Comparison of ENCODE assay signal across 1 cellular context in the genomic region with DNA sequence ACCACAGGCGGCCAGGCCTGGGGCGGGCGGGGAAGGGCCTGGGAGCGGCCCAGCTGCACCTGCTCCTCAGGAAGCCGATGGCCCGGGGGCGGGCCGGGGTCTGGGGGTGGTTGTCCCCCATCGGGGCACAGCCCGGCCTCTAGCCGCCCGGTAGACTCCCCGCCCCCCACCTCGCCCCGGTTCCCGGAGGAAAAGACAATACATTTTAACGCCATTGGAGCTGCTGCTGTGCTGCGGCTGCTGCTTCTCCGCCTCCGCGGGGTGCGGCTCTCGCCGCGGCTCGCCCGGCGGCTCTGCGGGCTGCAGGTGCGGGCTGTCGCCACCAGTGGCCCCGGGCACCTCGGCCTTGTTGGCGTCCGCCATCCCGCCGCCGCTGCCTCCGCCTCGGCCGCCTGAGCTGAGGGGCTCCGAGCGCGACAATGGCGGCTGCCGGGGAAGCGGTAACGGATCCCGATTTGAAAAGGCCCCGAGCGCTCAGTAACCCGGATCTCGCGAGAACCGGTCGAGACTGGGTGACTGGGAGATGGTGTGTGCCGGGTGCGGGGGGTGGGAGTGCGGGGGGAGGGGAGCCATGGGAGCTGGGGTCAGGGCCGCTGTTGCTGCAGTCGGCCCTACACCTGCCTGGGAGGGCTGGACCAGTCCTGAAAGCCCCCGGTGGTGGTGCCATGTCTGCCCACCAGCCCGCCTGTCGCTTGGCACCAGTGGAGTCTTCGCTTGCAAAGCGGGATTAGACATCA.
TF ChIP-seq lines count a peak whose summit lies in the region.

A gene with protein sequence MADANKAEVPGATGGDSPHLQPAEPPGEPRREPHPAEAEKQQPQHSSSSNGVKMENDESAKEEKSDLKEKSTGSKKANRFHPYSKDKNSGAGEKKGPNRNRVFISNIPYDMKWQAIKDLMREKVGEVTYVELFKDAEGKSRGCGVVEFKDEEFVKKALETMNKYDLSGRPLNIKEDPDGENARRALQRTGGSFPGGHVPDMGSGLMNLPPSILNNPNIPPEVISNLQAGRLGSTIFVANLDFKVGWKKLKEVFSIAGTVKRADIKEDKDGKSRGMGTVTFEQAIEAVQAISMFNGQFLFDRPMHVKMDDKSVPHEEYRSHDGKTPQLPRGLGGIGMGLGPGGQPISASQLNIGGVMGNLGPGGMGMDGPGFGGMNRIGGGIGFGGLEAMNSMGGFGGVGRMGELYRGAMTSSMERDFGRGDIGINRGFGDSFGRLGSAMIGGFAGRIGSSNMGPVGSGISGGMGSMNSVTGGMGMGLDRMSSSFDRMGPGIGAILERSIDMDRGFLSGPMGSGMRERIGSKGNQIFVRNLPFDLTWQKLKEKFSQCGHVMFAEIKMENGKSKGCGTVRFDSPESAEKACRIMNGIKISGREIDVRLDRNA (minus strand): TSS at position 421 of the 737 bp plus-strand sequence. CDS start 58 bp downstream, at position 363.

TF ChIP-seq in HEK293, 187 proteins besides CTCF, POLR2A, EP300 and RAD21 (continued from another document and continues in another):
- TF ChIP-seq, protein P1, sequence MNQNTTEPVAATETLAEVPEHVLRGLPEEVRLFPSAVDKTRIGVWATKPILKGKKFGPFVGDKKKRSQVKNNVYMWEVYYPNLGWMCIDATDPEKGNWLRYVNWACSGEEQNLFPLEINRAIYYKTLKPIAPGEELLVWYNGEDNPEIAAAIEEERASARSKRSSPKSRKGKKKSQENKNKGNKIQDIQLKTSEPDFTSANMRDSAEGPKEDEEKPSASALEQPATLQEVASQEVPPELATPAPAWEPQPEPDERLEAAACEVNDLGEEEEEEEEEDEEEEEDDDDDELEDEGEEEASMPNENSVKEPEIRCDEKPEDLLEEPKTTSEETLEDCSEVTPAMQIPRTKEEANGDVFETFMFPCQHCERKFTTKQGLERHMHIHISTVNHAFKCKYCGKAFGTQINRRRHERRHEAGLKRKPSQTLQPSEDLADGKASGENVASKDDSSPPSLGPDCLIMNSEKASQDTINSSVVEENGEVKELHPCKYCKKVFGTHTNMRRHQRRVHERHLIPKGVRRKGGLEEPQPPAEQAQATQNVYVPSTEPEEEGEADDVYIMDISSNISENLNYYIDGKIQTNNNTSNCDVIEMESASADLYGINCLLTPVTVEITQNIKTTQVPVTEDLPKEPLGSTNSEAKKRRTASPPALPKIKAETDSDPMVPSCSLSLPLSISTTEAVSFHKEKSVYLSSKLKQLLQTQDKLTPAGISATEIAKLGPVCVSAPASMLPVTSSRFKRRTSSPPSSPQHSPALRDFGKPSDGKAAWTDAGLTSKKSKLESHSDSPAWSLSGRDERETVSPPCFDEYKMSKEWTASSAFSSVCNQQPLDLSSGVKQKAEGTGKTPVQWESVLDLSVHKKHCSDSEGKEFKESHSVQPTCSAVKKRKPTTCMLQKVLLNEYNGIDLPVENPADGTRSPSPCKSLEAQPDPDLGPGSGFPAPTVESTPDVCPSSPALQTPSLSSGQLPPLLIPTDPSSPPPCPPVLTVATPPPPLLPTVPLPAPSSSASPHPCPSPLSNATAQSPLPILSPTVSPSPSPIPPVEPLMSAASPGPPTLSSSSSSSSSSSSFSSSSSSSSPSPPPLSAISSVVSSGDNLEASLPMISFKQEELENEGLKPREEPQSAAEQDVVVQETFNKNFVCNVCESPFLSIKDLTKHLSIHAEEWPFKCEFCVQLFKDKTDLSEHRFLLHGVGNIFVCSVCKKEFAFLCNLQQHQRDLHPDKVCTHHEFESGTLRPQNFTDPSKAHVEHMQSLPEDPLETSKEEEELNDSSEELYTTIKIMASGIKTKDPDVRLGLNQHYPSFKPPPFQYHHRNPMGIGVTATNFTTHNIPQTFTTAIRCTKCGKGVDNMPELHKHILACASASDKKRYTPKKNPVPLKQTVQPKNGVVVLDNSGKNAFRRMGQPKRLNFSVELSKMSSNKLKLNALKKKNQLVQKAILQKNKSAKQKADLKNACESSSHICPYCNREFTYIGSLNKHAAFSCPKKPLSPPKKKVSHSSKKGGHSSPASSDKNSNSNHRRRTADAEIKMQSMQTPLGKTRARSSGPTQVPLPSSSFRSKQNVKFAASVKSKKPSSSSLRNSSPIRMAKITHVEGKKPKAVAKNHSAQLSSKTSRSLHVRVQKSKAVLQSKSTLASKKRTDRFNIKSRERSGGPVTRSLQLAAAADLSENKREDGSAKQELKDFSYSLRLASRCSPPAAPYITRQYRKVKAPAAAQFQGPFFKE (tag by site-specific recombination; IDR thresholded peaks at IDR 0.05; ENCODE audit: borderline replicate concordance), result no peak
- TF ChIP-seq ZNF624 (tag by site-specific recombination; IDR thresholded peaks at IDR 0.05) (no peak), KLF17 (tag by site-specific recombination; IDR thresholded peaks at IDR 0.05) (no peak), ZNF16 (tag by site-specific recombination; IDR thresholded peaks at IDR 0.05; ENCODE audit: low read depth) (no peak), PRDM10 (tag by site-specific recombination; IDR thresholded peaks at IDR 0.05) (peak; percentile 62), BCL6B (tag by site-specific recombination; IDR thresholded peaks at IDR 0.05) (no peak), IKZF3 (tag by site-specific recombination; IDR thresholded peaks at IDR 0.05) (no peak), ZNF677 (tag by site-specific recombination; IDR thresholded peaks at IDR 0.05) (no peak), ZNF280C (tag by site-specific recombination; IDR thresholded peaks at IDR 0.05) (no peak), FEZF1 (tag by site-specific recombination; IDR thresholded peaks at IDR 0.05) (no peak), ZNF416 (tag by site-specific recombination; IDR thresholded peaks at IDR 0.05) (no peak), ZNF473 (tag by site-specific recombination; IDR thresholded peaks at IDR 0.05) (no peak), ZBTB8A (tag by site-specific recombination; IDR thresholded peaks at IDR 0.05) (no peak), ZNF121 (tag by site-specific recombination; IDR thresholded peaks at IDR 0.05) (no peak), YY1 (tag by site-specific recombination; IDR thresholded peaks at IDR 0.05) (peak; percentile 80; the same call in 1 of the 2 replicates), ZNF114 (tag by site-specific recombination; IDR thresholded peaks at IDR 0.05) (no peak), ZNF530 (tag by site-specific recombination; IDR thresholded peaks at IDR 0.05; ENCODE audit: low read depth) (no peak), ZBTB7A (tag by site-specific recombination; IDR thresholded peaks at IDR 0.05; ENCODE audit: low read depth) (no peak), ZNF157 (tag by site-specific recombination; IDR thresholded peaks at IDR 0.05) (no peak), ZBTB21 (tag by site-specific recombination; IDR thresholded peaks at IDR 0.05) (no peak), ZNF558 (tag by site-specific recombination; IDR thresholded peaks at IDR 0.05) (no peak), ZNF747 (tag by site-specific recombination; IDR thresholded peaks at IDR 0.05) (no peak), ZNF777 (tag by site-specific recombination; IDR thresholded peaks at IDR 0.05; ENCODE audit: borderline replicate concordance) (no peak), MEIS1 (CRISPR knock-in tag; IDR thresholded peaks at IDR 0.05; ENCODE audit: borderline replicate concordance) (no peak), ZNF391 (tag by site-specific recombination; IDR thresholded peaks at IDR 0.05; ENCODE audit: borderline replicate concordance, low read depth) (no peak)
- TF ChIP-seq, protein P2, sequence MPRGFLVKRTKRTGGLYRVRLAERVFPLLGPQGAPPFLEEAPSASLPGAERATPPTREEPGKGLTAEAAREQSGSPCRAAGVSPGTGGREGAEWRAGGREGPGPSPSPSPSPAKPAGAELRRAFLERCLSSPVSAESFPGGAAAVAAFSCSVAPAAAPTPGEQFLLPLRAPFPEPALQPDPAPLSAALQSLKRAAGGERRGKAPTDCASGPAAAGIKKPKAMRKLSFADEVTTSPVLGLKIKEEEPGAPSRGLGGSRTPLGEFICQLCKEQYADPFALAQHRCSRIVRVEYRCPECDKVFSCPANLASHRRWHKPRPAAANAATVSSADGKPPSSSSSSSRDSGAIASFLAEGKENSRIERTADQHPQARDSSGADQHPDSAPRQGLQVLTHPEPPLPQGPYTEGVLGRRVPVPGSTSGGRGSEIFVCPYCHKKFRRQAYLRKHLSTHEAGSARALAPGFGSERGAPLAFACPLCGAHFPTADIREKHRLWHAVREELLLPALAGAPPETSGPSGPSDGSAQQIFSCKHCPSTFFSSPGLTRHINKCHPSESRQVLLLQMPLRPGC (tag by site-specific recombination; IDR thresholded peaks at IDR 0.05), result no peak
- TF ChIP-seq, protein P3, sequence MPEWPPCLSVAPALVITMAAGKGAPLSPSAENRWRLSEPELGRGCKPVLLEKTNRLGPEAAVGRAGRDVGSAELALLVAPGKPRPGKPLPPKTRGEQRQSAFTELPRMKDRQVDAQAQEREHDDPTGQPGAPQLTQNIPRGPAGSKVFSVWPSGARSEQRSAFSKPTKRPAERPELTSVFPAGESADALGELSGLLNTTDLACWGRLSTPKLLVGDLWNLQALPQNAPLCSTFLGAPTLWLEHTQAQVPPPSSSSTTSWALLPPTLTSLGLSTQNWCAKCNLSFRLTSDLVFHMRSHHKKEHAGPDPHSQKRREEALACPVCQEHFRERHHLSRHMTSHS (tag by site-specific recombination; IDR thresholded peaks at IDR 0.05), result no peak
- TF ChIP-seq, protein P4, sequence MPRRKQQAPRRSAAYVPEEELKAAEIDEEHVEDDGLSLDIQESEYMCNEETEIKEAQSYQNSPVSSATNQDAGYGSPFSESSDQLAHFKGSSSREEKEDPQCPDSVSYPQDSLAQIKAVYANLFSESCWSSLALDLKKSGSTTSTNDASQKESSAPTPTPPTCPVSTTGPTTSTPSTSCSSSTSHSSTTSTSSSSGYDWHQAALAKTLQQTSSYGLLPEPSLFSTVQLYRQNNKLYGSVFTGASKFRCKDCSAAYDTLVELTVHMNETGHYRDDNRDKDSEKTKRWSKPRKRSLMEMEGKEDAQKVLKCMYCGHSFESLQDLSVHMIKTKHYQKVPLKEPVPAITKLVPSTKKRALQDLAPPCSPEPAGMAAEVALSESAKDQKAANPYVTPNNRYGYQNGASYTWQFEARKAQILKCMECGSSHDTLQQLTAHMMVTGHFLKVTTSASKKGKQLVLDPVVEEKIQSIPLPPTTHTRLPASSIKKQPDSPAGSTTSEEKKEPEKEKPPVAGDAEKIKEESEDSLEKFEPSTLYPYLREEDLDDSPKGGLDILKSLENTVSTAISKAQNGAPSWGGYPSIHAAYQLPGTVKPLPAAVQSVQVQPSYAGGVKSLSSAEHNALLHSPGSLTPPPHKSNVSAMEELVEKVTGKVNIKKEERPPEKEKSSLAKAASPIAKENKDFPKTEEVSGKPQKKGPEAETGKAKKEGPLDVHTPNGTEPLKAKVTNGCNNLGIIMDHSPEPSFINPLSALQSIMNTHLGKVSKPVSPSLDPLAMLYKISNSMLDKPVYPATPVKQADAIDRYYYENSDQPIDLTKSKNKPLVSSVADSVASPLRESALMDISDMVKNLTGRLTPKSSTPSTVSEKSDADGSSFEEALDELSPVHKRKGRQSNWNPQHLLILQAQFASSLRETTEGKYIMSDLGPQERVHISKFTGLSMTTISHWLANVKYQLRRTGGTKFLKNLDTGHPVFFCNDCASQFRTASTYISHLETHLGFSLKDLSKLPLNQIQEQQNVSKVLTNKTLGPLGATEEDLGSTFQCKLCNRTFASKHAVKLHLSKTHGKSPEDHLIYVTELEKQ (tag by site-specific recombination; IDR thresholded peaks at IDR 0.05; ENCODE audit: borderline replicate concordance), result no peak
